10 cellular contexts compared by ENCODE assay signal in the genomic region with DNA sequence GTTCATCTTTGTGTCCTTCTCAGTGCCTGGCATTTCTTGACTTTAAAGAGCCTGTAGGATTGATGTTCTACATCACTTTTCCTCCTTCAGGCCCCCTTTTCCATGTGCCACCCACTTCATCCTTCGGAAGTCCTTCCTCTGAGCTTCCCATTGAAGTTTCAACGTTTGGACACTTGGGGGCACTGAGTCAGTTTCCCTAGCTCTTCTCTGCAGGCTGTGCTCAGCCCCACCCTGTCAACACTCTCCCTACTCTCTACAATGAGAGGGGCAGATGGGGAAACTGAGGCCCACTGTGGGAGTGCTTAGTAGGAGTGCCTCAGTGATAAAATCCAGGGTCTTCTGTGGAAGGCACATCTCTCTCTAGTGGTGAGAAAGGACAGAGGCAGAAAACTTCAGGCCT. TPM values are rescaled to one million over a fixed set of nuclear protein-coding genes. Genes with fewer than 3 reads are reported as not detected.
A peak's percentile ranks its signal among the peaks of the same experiment; 100 is the strongest.
DNase-seq lines count a peak whose midpoint lies in the region; ATAC-seq, FAIRE-seq and TF ChIP-seq lines count a peak whose summit lies in the region.
"Had no signal": no experiment of that assay in that cellular context is flagged by ENCODE, and none has a peak within 500 bp of the region (broad histone marks: within the 10 kb centered on the region; RNA-seq: fewer than 3 reads in every experiment).

No MANE protein-coding gene starts in this region.

- ATAC-seq in HG02973 (IDR thresholded peaks at IDR 0.05; ENCODE audit: unreplicated experiment), result no peak

- no peak for FAIRE-seq in bronchial epithelial cell (lab: Jason Lieb, UNC)

- TF ChIP-seq CTCF in bronchial epithelial cell (IDR thresholded peaks at IDR 0.05; ENCODE audit: insufficient read depth, low read length, severe bottlenecking), result peak; percentile 25
- TF ChIP-seq CTCF in retinal pigment epithelial cell (conservative IDR thresholded peaks at IDR 0.05; ENCODE audit: low read depth, low read length), result peak; percentile 36

- H3K36me3 ChIP-seq in bronchial epithelial cell (ENCODE audit: control insufficient read depth, insufficient read depth, low read length), result no peaks in the 10 kb centered on the region
- H3K36me3 ChIP-seq: transverse colon had no signal

- DNase-seq in DMS 273 (lab: John Stamatoyannopoulos, UW; ENCODE audit: unreplicated experiment) (peak; percentile 29), DMS 273 treated with DMSO at 0.1 percent for 48 hours (lab: John Stamatoyannopoulos, UW) (no peak), bronchial epithelial cell (ENCODE audit: low read depth) (peak; percentile 20), retinal pigment epithelial cell (ENCODE audit: low read depth) (no peak)
- no peak for DNase-seq in stimulated activated CD4-positive, alpha-beta T cell treated with anti-CD3 and anti-CD28 coated beads, Interleukin-15, amount 100 ng/mL, for 24 hours
- DNase-seq: 8988T; SHP77 treated with DMSO at 0.1 percent for 48 hours; stimulated activated CD4-positive, alpha-beta T cell treated with anti-CD3 and anti-CD28 coated beads, Interleukin-12 subunit alpha, Interleukin-12 subunit beta, amount 100 ng/mL, for 4 hours; transverse colon had no signal

- peaks cover 21% of the 10 kb centered on the region for H3K27me3 ChIP-seq in bronchial epithelial cell (ENCODE audit: control insufficient read depth, insufficient read depth, low read length)

- no peak overlapping the region for H3K4me3 ChIP-seq in bronchial epithelial cell (ENCODE audit: low read depth, low read length)
- no peak overlapping the region for H3K4me3 ChIP-seq in retinal pigment epithelial cell (ENCODE audit: low read length)
- H3K4me3 ChIP-seq: transverse colon had no signal

RNA-seq across cellular contexts. Expression of a gene that starts 11.9 kb away (rescaled TPM):
- not detected in 2 replicates for total RNA-seq in bronchial epithelial cell
- total RNA-seq: transverse colon had no signal

RNA-seq across cellular contexts. Expression of a gene that starts 23.3 kb away (rescaled TPM):
- total RNA-seq in bronchial epithelial cell, result under 0.01 and 0.13 TPM in 2 replicates

RNA-seq across cellular contexts. Expression of a gene that starts 26.3 kb away (rescaled TPM):
- 1.9 and 2.1 TPM in 2 replicates for total RNA-seq in bronchial epithelial cell

RNA-seq across cellular contexts. Expression of a gene that starts 40.3 kb away (rescaled TPM):
- total RNA-seq in bronchial epithelial cell, result 42.6 and 57.0 TPM in 2 replicates

RNA-seq across cellular contexts. Expression of a gene that starts 57.5 kb away (rescaled TPM):
- total RNA-seq in bronchial epithelial cell, result not detected in 2 replicates

Comparison
In these comparisons a context has a peak if more than half of its experiments do, and no peak if none do; other contexts are left out.
1. DNase-seq: peak in DMS 273 (single experiment) and bronchial epithelial cell (single experiment); none in DMS 273 treated with DMSO at 0.1 percent for 48 hours (single experiment), retinal pigment epithelial cell (single experiment) and stimulated activated CD4-positive, alpha-beta T cell treated with anti-CD3 and anti-CD28 coated beads, Interleukin-15, amount 100 ng/mL, for 24 hours (single experiment).